Comparison of ENCODE assay signal across 21 cellular contexts in genomic region chr2:9273496-9273895, GRCh38.
A peak's percentile ranks its signal among the peaks of the same experiment; 100 is the strongest.
DNase-seq lines count a peak whose midpoint lies in the region; ATAC-seq and TF ChIP-seq lines count a peak whose summit lies in the region.
"Had no signal": no experiment of that assay in that cellular context is flagged by ENCODE, and none has a peak within 500 bp of the region (broad histone marks: within the 10 kb centered on the region; RNA-seq: fewer than 3 reads in every experiment).

No MANE protein-coding gene starts in this region.

- H3K27me3 ChIP-seq in heart left ventricle: no peaks in the 10 kb centered on the region

- no peak overlapping the region for H3K4me3 Mint-ChIP-seq in progenitor cell of endocrine pancreas (ENCODE audit: low read depth)
- H3K4me3 Mint-ChIP-seq: CD4-positive, CD25-positive, alpha-beta regulatory T cell had no signal

- H3K4me1 Mint-ChIP-seq in progenitor cell of endocrine pancreas (ENCODE audit: low read depth): peaks cover 43% of the 10 kb centered on the region
- H3K4me1 Mint-ChIP-seq: CD4-positive, CD25-positive, alpha-beta regulatory T cell had no signal

- peaks cover 0 to 5% (median 0%) of the 10 kb centered on the region in 12 donors for H3K9me3 ChIP-seq in heart left ventricle

- ATAC-seq in heart left ventricle (no peak), Right ventricle myocardium inferior (no peak)

- peaks cover 4 to 62% (median 44%) of the 10 kb centered on the region in 12 donors for H3K4me1 ChIP-seq in heart left ventricle

- TF ChIP-seq POLR2A in heart left ventricle (IDR thresholded peaks at IDR 0.05) (no peak), NB4 (IDR thresholded peaks at IDR 0.05; ENCODE audit: extremely low read depth, insufficient read length) (no peak)

- WGBS in heart left ventricle, 4 donors: 50 to 66% (median 56%) methylated on average over 5 of the region's 5 CpGs

- H3K27ac ChIP-seq in heart left ventricle (peak overlapping the region in 7 of 12 donors; percentile 17 to 71 (median 51)), epithelial cell of prostate (peak overlapping the region; percentile 61)
- H3K27ac ChIP-seq: 22Rv1, HL-60, KMS-11 had no signal

- intact Hi-C loops in heart left ventricle (cut with DNase I) (no loop called here), Right ventricle myocardium inferior (cut with DNase I) (no loop called here)

- TF ChIP-seq CTCF in heart left ventricle (IDR thresholded peaks at IDR 0.05) (no peak), NB4 (IDR thresholded peaks at IDR 0.05; ENCODE audit: low read depth, low read length) (no peak), progenitor cell of endocrine pancreas (IDR thresholded peaks at IDR 0.05; ENCODE audit: unreplicated experiment) (no peak)

- peaks cover 17% of the 10 kb centered on the region for H3K36me3 Mint-ChIP-seq in progenitor cell of endocrine pancreas (ENCODE audit: insufficient read depth)
- H3K36me3 Mint-ChIP-seq: CD4-positive, CD25-positive, alpha-beta regulatory T cell had no signal

- H3K36me3 ChIP-seq in heart left ventricle: no peaks in the 10 kb centered on the region

- no peaks in the 10 kb centered on the region for H3K27me3 Mint-ChIP-seq in progenitor cell of endocrine pancreas

- no peak for DNase-seq in heart left ventricle
- no peak for DNase-seq in Right ventricle myocardium inferior (ENCODE audit: missing footprints)
- DNase-seq in NB4 (ENCODE audit: low read depth): peak; percentile 45
- DNase-seq in epithelial cell of prostate (ENCODE audit: low read depth, low spot score): no peak
- DNase-seq in progenitor cell of endocrine pancreas (ENCODE audit: low spot score, unreplicated experiment): no peak
- no peak for DNase-seq in kidney tubule cell (ENCODE audit: low spot score)
- DNase-seq in ecto neural progenitor cell (ENCODE audit: low spot score): no peak
- DNase-seq in OCI-M1 (lab: John Stamatoyannopoulos, UW): no peak
- DNase-seq: Caco-2; CD4-positive, CD25-positive, alpha-beta regulatory T cell; DMS153; NCI-H1092 treated with DMSO at 0.1 percent for 48 hours; NCI-H146; NCI-H2029 treated with DMSO at 0.1 percent for 48 hours; NCI-H2171; NCI-H446; NCI-H69; SIG-M5 had no signal

- H3K4me3 ChIP-seq in heart left ventricle (no peak overlapping the region), NB4 (ENCODE audit: low read depth, low read length) (no peak overlapping the region)

- H3K27ac Mint-ChIP-seq in progenitor cell of endocrine pancreas: peak overlapping the region; percentile 42
- H3K27ac Mint-ChIP-seq: CD4-positive, CD25-positive, alpha-beta regulatory T cell had no signal

- peaks cover 18% of the 10 kb centered on the region for H3K9me3 Mint-ChIP-seq in progenitor cell of endocrine pancreas (ENCODE audit: low read depth)
